Comparison of ENCODE assay signal across 16 cellular contexts in the genomic region with DNA sequence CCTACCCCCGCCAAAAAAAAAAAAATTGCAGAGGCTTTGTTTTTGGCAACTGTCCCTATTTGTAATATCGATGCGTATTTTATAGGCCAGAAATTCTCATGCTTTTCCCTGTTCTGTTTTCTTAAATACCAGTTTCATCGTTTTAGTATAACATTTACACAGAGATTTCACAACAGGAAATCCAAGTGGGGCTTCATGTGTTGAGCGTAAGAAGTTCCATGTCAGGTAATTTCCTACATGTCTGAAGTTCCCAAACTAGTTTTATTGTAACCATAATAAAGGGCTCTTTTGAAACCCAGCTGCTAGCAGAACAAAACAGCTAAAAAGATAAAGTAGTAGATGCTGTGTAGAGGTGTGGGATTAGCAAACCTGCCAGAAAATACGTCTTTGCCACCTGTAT. TPM values are rescaled to one million over a fixed set of nuclear protein-coding genes. Genes with fewer than 3 reads are reported as not detected.
DNase-seq lines count a peak whose midpoint lies in the region; ATAC-seq and TF ChIP-seq lines count a peak whose summit lies in the region.
"Had no signal": no experiment of that assay in that cellular context is flagged by ENCODE, and none has a peak within 500 bp of the region (broad histone marks: within the 10 kb centered on the region; RNA-seq: fewer than 3 reads in every experiment).

No MANE protein-coding gene starts in this region.

- H3K9me3 ChIP-seq in upper lobe of right lung, result no peaks in the 10 kb centered on the region
- H3K9me3 ChIP-seq: esophagus squamous epithelium, MG63 had no signal

- peaks cover 44% of the 10 kb centered on the region for H3K36me3 Mint-ChIP-seq in natural killer cell treated with Interleukin-12 subunit alpha and Interleukin-12 subunit beta and Interleukin-15 and Interleukin-18, amount 100 ng/mL, for 72 hours
- peaks cover 13% of the 10 kb centered on the region for H3K36me3 Mint-ChIP-seq in natural killer cell
- H3K36me3 Mint-ChIP-seq in activated naive CD8-positive, alpha-beta T cell treated with anti-CD3 and anti-CD28 coated beads, Interleukin-2, amount 50 U/mL, for 24 hours (ENCODE audit: low read depth), result peaks cover 64% of the 10 kb centered on the region

- no peak for ATAC-seq in natural killer cell treated with Interleukin-12 subunit alpha and Interleukin-12 subunit beta and Interleukin-15 and Interleukin-18, amount 100 ng/mL, for 72 hours
- ATAC-seq in natural killer cell (no peak), upper lobe of right lung (no peak), HG03039 (IDR thresholded peaks at IDR 0.05; ENCODE audit: unreplicated experiment) (no peak)
- no peak for ATAC-seq in activated naive CD8-positive, alpha-beta T cell treated with anti-CD3 and anti-CD28 coated beads, Interleukin-2, amount 50 U/mL, for 24 hours

- H3K9me3 Mint-ChIP-seq in natural killer cell treated with Interleukin-12 subunit alpha and Interleukin-12 subunit beta and Interleukin-15 and Interleukin-18, amount 100 ng/mL, for 72 hours, result no peaks in the 10 kb centered on the region
- no peaks in the 10 kb centered on the region for H3K9me3 Mint-ChIP-seq in natural killer cell
- no peaks in the 10 kb centered on the region for H3K9me3 Mint-ChIP-seq in activated naive CD8-positive, alpha-beta T cell treated with anti-CD3 and anti-CD28 coated beads, Interleukin-2, amount 50 U/mL, for 24 hours

- H3K4me1 ChIP-seq in upper lobe of right lung, result peaks cover 42% of the 10 kb centered on the region

- H3K36me3 ChIP-seq in upper lobe of right lung, result peaks cover 57% of the 10 kb centered on the region

- no peak for DNase-seq in natural killer cell treated with Interleukin-12 subunit alpha and Interleukin-12 subunit beta and Interleukin-15 and Interleukin-18, amount 100 ng/mL, for 72 hours (ENCODE audit: low spot score)
- DNase-seq in natural killer cell, result no peak
- DNase-seq in activated naive CD8-positive, alpha-beta T cell treated with anti-CD3 and anti-CD28 coated beads, Interleukin-2, amount 50 U/mL, for 24 hours, result no peak
- peak; percentile 71 for DNase-seq in iris pigment epithelial cell (ENCODE audit: low read depth)
- DNase-seq in upper lobe of right lung, result no peak
- DNase-seq in activated CD8-positive, alpha-beta memory T cell treated with anti-CD3 and anti-CD28 coated beads, Interleukin-2, amount 50 U/mL, for 4 hours, result no peak
- no peak for DNase-seq in erythroblast (lab: John Stamatoyannopoulos, UW)
- DNase-seq: esophagus squamous epithelium; MG63; midbrain; NCI-H2107; posterior cingulate gyrus; stimulated activated CD4-positive, alpha-beta T cell treated with anti-CD3 and anti-CD28 coated beads, Interleukin-4, amount 100 ng/mL, for 24 hours; stimulated activated naive CD4-positive, alpha-beta T cell treated with Interleukin-2 at 50 U/mL for 16 hours had no signal

- no peak for TF ChIP-seq POLR2A in erythroblast (IDR thresholded peaks at IDR 0.05; ENCODE audit: low read length)

- no peak overlapping the region for H3K4me3 Mint-ChIP-seq in natural killer cell treated with Interleukin-12 subunit alpha and Interleukin-12 subunit beta and Interleukin-15 and Interleukin-18, amount 100 ng/mL, for 72 hours
- no peak overlapping the region for H3K4me3 Mint-ChIP-seq in natural killer cell
- H3K4me3 Mint-ChIP-seq in activated naive CD8-positive, alpha-beta T cell treated with anti-CD3 and anti-CD28 coated beads, Interleukin-2, amount 50 U/mL, for 24 hours, result peak overlapping the region; percentile 94

- TF ChIP-seq CTCF in natural killer cell (IDR thresholded peaks at IDR 0.05), result no peak
- no peak for TF ChIP-seq CTCF in upper lobe of right lung (IDR thresholded peaks at IDR 0.05)

- H3K27ac Mint-ChIP-seq in natural killer cell treated with Interleukin-12 subunit alpha and Interleukin-12 subunit beta and Interleukin-15 and Interleukin-18, amount 100 ng/mL, for 72 hours, result peak overlapping the region; percentile 0 to 87
- H3K27ac Mint-ChIP-seq in natural killer cell, result peak overlapping the region in 1 of 2 donors; percentile 24
- H3K27ac Mint-ChIP-seq in activated naive CD8-positive, alpha-beta T cell treated with anti-CD3 and anti-CD28 coated beads, Interleukin-2, amount 50 U/mL, for 24 hours, result peak overlapping the region; percentile 93

- H3K27ac ChIP-seq in upper lobe of right lung, result peak overlapping the region; percentile 15
- H3K27ac ChIP-seq: HL-60 had no signal

- no peaks in the 10 kb centered on the region for H3K27me3 Mint-ChIP-seq in natural killer cell treated with Interleukin-12 subunit alpha and Interleukin-12 subunit beta and Interleukin-15 and Interleukin-18, amount 100 ng/mL, for 72 hours
- no peaks in the 10 kb centered on the region for H3K27me3 Mint-ChIP-seq in natural killer cell (ENCODE audit: low read depth in 2 of 2)
- H3K27me3 Mint-ChIP-seq in activated naive CD8-positive, alpha-beta T cell treated with anti-CD3 and anti-CD28 coated beads, Interleukin-2, amount 50 U/mL, for 24 hours, result no peaks in the 10 kb centered on the region

- intact Hi-C loops in natural killer cell (cut with micrococcal nuclease), result no loop called here
- intact Hi-C loops in upper lobe of right lung (cut with DNase I), result no loop called here

- H3K4me3 ChIP-seq in upper lobe of right lung, result no peak overlapping the region
- H3K4me3 ChIP-seq: esophagus squamous epithelium, MG63 had no signal

- peaks cover 40 to 52% of the 10 kb centered on the region in 2 donors for H3K4me1 Mint-ChIP-seq in natural killer cell treated with Interleukin-12 subunit alpha and Interleukin-12 subunit beta and Interleukin-15 and Interleukin-18, amount 100 ng/mL, for 72 hours (ENCODE audit: low read depth in 2 of 2)
- peaks cover 49% of the 10 kb centered on the region in 2 donors for H3K4me1 Mint-ChIP-seq in natural killer cell
- peaks cover 54% of the 10 kb centered on the region for H3K4me1 Mint-ChIP-seq in activated naive CD8-positive, alpha-beta T cell treated with anti-CD3 and anti-CD28 coated beads, Interleukin-2, amount 50 U/mL, for 24 hours

- no peaks in the 10 kb centered on the region for H3K27me3 ChIP-seq in upper lobe of right lung
- H3K27me3 ChIP-seq: esophagus squamous epithelium, MG63 had no signal

RNA-seq across cellular contexts. Expression of a gene that starts 4.2 kb away (rescaled TPM):
- 10 to 100 TPM; 32.6 to 47.1 TPM for total RNA-seq in natural killer cell treated with Interleukin-12 subunit alpha and Interleukin-12 subunit beta and Interleukin-15 and Interleukin-18, amount 100 ng/mL, for 72 hours
- total RNA-seq in natural killer cell, result 10 to 100 TPM; 35.0 to 41.0 (median 40.9) TPM
- 32.6 TPM for total RNA-seq in upper lobe of right lung
